Comparison of ENCODE assay signal across 1 cellular context in the genomic region with DNA sequence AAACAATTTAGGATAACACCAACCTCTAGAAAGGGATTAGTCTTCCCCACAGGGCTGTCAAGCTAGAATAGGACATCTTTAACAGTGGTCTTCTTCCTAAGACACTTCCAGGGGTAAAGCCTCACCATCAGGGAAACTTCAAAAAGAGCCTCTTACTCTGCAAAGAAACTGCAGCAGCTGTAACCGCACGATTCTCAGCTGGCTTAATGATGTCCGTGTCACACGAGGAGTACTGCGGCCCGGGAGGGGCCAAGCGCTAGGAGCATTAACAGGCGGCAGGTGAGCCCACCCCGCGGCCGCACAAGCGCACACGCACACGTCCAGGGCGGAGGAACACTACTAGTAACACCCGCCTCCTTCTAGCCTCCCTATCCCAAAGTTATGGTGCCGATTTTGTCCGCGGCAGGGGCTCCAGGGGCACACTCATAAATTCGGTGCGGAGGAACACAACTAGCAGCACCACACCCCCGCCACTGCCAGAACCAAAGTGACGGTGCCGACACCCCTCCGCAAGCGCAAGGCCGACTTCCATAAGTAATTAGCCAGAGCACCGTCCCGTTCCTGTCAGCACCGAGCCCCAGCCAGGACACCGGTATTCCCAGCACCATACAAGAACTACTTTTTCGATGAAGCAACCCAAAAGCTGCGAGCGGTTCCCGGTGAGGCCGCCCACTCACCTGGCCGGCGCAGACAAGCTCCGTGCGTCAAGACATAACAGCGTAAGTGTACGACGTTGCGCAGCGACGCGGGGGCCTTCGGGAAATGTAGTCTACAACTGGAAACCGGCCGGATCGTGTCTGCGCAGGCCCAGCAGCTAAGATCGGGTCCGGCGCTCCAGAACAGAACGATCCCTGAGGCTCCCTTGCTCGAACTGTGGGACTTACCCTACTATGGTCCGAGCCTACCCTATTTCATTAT.
TF ChIP-seq lines count a peak whose summit lies in the region.

A gene (plus strand): TSS at position 813 of the 918 bp plus-strand sequence. CDS start 3,572 bp downstream, outside the sequence.
A gene (minus strand): TSS at position 729 of the 918 bp plus-strand sequence. CDS start 8,116 bp downstream, outside the sequence.

TF ChIP-seq in HepG2, 621 proteins besides CTCF, POLR2A, EP300 and RAD21 (continued from another document and continues in another):
- TF ChIP-seq, protein P1, sequence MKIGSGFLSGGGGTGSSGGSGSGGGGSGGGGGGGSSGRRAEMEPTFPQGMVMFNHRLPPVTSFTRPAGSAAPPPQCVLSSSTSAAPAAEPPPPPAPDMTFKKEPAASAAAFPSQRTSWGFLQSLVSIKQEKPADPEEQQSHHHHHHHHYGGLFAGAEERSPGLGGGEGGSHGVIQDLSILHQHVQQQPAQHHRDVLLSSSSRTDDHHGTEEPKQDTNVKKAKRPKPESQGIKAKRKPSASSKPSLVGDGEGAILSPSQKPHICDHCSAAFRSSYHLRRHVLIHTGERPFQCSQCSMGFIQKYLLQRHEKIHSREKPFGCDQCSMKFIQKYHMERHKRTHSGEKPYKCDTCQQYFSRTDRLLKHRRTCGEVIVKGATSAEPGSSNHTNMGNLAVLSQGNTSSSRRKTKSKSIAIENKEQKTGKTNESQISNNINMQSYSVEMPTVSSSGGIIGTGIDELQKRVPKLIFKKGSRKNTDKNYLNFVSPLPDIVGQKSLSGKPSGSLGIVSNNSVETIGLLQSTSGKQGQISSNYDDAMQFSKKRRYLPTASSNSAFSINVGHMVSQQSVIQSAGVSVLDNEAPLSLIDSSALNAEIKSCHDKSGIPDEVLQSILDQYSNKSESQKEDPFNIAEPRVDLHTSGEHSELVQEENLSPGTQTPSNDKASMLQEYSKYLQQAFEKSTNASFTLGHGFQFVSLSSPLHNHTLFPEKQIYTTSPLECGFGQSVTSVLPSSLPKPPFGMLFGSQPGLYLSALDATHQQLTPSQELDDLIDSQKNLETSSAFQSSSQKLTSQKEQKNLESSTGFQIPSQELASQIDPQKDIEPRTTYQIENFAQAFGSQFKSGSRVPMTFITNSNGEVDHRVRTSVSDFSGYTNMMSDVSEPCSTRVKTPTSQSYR (CRISPR knock-in tag; IDR thresholded peaks at IDR 0.05; ENCODE audit: borderline replicate concordance): no peak
- TF ChIP-seq, protein P2, sequence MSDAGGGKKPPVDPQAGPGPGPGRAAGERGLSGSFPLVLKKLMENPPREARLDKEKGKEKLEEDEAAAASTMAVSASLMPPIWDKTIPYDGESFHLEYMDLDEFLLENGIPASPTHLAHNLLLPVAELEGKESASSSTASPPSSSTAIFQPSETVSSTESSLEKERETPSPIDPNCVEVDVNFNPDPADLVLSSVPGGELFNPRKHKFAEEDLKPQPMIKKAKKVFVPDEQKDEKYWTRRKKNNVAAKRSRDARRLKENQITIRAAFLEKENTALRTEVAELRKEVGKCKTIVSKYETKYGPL (CRISPR knock-in tag; IDR thresholded peaks at IDR 0.05): peak; percentile 29; the same call in 1 of the 2 replicates
- TF ChIP-seq, protein P3, sequence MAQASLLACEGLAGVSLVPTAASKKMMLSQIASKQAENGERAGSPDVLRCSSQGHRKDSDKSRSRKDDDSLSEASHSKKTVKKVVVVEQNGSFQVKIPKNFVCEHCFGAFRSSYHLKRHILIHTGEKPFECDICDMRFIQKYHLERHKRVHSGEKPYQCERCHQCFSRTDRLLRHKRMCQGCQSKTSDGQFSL (CRISPR knock-in tag; IDR thresholded peaks at IDR 0.05): no peak
- TF ChIP-seq GZF1 (CRISPR knock-in tag; IDR thresholded peaks at IDR 0.05) (0 out of 2 replicates have a peak, but pooled peaks have one; percentile 35), ZNF672 (CRISPR knock-in tag; IDR thresholded peaks at IDR 0.05) (no peak), YEATS2 (CRISPR knock-in tag; IDR thresholded peaks at IDR 0.05; ENCODE audit: borderline replicate concordance) (peak; percentile 86; the same call in 1 of the 2 replicates), POLR2AphosphoS2 (IDR thresholded peaks at IDR 0.05; ENCODE audit: low read depth, low read length) (no peak), HOXA5 (CRISPR knock-in tag; IDR thresholded peaks at IDR 0.05) (no peak), NR3C1 (CRISPR knock-in tag; IDR thresholded peaks at IDR 0.05) (no peak), ZNF614 (CRISPR knock-in tag; IDR thresholded peaks at IDR 0.05; ENCODE audit: borderline replicate concordance) (no peak), CBX2 (IDR thresholded peaks at IDR 0.05; ENCODE audit: low read depth, low read length) (no peak), CBX2 (CRISPR knock-in tag; IDR thresholded peaks at IDR 0.05; ENCODE audit: low read depth) (no peak), ZNF644 (CRISPR knock-in tag; IDR thresholded peaks at IDR 0.05; ENCODE audit: low read depth) (no peak), YEATS4 (CRISPR knock-in tag; IDR thresholded peaks at IDR 0.05; ENCODE audit: borderline replicate concordance) (peak; percentile 64; the same call in 1 of the 2 replicates), ASH2L (IDR thresholded peaks at IDR 0.05; ENCODE audit: insufficient read length, low read depth, low read length) (peak; percentile 87), ZNF124 (CRISPR knock-in tag; IDR thresholded peaks at IDR 0.05) (no peak), ZNF136 (CRISPR knock-in tag; IDR thresholded peaks at IDR 0.05; ENCODE audit: low read depth) (no peak), ZNF572 (CRISPR knock-in tag; IDR thresholded peaks at IDR 0.05) (no peak), ZNF678 (CRISPR knock-in tag; IDR thresholded peaks at IDR 0.05) (no peak), ZNF720 (CRISPR knock-in tag; IDR thresholded peaks at IDR 0.05) (no peak)
- TF ChIP-seq, protein P4, sequence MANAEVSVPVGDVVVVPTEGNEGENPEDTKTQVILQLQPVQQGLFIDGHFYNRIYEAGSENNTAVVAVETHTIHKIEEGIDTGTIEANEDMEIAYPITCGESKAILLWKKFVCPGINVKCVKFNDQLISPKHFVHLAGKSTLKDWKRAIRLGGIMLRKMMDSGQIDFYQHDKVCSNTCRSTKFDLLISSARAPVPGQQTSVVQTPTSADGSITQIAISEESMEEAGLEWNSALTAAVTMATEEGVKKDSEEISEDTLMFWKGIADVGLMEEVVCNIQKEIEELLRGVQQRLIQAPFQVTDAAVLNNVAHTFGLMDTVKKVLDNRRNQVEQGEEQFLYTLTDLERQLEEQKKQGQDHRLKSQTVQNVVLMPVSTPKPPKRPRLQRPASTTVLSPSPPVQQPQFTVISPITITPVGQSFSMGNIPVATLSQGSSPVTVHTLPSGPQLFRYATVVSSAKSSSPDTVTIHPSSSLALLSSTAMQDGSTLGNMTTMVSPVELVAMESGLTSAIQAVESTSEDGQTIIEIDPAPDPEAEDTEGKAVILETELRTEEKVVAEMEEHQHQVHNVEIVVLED (CRISPR knock-in tag; IDR thresholded peaks at IDR 0.05; ENCODE audit: borderline replicate concordance): peak; percentile 100
- TF ChIP-seq, protein P5, sequence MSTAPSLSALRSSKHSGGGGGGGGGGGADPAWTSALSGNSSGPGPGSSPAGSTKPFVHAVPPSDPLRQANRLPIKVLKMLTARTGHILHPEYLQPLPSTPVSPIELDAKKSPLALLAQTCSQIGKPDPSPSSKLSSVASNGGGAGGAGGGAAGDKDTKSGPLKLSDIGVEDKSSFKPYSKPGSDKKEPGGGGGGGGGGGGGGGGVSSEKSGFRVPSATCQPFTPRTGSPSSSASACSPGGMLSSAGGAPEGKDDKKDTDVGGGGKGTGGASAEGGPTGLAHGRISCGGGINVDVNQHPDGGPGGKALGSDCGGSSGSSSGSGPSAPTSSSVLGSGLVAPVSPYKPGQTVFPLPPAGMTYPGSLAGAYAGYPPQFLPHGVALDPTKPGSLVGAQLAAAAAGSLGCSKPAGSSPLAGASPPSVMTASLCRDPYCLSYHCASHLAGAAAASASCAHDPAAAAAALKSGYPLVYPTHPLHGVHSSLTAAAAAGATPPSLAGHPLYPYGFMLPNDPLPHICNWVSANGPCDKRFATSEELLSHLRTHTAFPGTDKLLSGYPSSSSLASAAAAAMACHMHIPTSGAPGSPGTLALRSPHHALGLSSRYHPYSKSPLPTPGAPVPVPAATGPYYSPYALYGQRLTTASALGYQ (CRISPR knock-in tag; IDR thresholded peaks at IDR 0.05): no peak
- TF ChIP-seq, protein P6, sequence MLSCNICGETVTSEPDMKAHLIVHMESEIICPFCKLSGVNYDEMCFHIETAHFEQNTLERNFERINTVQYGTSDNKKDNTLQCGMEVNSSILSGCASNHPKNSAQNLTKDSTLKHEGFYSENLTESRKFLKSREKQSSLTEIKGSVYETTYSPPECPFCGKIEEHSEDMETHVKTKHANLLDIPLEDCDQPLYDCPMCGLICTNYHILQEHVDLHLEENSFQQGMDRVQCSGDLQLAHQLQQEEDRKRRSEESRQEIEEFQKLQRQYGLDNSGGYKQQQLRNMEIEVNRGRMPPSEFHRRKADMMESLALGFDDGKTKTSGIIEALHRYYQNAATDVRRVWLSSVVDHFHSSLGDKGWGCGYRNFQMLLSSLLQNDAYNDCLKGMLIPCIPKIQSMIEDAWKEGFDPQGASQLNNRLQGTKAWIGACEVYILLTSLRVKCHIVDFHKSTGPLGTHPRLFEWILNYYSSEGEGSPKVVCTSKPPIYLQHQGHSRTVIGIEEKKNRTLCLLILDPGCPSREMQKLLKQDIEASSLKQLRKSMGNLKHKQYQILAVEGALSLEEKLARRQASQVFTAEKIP (CRISPR knock-in tag; IDR thresholded peaks at IDR 0.05; ENCODE audit: borderline replicate concordance): no peak
- TF ChIP-seq, protein P7, sequence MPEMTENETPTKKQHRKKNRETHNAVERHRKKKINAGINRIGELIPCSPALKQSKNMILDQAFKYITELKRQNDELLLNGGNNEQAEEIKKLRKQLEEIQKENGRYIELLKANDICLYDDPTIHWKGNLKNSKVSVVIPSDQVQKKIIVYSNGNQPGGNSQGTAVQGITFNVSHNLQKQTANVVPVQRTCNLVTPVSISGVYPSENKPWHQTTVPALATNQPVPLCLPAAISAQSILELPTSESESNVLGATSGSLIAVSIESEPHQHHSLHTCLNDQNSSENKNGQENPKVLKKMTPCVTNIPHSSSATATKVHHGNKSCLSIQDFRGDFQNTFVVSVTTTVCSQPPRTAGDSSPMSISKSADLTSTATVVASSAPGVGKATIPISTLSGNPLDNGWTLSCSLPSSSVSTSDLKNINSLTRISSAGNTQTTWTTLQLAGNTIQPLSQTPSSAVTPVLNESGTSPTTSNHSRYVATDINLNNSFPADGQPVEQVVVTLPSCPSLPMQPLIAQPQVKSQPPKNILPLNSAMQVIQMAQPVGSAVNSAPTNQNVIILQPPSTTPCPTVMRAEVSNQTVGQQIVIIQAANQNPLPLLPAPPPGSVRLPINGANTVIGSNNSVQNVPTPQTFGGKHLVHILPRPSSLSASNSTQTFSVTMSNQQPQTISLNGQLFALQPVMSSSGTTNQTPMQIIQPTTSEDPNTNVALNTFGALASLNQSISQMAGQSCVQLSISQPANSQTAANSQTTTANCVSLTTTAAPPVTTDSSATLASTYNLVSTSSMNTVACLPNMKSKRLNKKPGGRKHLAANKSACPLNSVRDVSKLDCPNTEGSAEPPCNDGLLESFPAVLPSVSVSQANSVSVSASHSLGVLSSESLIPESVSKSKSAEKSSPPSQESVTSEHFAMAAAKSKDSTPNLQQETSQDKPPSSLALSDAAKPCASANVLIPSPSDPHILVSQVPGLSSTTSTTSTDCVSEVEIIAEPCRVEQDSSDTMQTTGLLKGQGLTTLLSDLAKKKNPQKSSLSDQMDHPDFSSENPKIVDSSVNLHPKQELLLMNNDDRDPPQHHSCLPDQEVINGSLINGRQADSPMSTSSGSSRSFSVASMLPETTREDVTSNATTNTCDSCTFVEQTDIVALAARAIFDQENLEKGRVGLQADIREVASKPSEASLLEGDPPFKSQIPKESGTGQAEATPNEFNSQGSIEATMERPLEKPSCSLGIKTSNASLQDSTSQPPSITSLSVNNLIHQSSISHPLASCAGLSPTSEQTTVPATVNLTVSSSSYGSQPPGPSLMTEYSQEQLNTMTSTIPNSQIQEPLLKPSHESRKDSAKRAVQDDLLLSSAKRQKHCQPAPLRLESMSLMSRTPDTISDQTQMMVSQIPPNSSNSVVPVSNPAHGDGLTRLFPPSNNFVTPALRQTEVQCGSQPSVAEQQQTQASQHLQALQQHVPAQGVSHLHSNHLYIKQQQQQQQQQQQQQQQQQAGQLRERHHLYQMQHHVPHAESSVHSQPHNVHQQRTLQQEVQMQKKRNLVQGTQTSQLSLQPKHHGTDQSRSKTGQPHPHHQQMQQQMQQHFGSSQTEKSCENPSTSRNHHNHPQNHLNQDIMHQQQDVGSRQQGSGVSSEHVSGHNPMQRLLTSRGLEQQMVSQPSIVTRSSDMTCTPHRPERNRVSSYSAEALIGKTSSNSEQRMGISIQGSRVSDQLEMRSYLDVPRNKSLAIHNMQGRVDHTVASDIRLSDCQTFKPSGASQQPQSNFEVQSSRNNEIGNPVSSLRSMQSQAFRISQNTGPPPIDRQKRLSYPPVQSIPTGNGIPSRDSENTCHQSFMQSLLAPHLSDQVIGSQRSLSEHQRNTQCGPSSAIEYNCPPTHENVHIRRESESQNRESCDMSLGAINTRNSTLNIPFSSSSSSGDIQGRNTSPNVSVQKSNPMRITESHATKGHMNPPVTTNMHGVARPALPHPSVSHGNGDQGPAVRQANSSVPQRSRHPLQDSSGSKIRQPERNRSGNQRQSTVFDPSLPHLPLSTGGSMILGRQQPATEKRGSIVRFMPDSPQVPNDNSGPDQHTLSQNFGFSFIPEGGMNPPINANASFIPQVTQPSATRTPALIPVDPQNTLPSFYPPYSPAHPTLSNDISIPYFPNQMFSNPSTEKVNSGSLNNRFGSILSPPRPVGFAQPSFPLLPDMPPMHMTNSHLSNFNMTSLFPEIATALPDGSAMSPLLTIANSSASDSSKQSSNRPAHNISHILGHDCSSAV (CRISPR knock-in tag; IDR thresholded peaks at IDR 0.05; ENCODE audit: borderline replicate concordance): no peak
- TF ChIP-seq, protein P8, sequence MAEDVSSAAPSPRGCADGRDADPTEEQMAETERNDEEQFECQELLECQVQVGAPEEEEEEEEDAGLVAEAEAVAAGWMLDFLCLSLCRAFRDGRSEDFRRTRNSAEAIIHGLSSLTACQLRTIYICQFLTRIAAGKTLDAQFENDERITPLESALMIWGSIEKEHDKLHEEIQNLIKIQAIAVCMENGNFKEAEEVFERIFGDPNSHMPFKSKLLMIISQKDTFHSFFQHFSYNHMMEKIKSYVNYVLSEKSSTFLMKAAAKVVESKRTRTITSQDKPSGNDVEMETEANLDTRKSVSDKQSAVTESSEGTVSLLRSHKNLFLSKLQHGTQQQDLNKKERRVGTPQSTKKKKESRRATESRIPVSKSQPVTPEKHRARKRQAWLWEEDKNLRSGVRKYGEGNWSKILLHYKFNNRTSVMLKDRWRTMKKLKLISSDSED (CRISPR knock-in tag; IDR thresholded peaks at IDR 0.05): no peak
- TF ChIP-seq, protein P9, sequence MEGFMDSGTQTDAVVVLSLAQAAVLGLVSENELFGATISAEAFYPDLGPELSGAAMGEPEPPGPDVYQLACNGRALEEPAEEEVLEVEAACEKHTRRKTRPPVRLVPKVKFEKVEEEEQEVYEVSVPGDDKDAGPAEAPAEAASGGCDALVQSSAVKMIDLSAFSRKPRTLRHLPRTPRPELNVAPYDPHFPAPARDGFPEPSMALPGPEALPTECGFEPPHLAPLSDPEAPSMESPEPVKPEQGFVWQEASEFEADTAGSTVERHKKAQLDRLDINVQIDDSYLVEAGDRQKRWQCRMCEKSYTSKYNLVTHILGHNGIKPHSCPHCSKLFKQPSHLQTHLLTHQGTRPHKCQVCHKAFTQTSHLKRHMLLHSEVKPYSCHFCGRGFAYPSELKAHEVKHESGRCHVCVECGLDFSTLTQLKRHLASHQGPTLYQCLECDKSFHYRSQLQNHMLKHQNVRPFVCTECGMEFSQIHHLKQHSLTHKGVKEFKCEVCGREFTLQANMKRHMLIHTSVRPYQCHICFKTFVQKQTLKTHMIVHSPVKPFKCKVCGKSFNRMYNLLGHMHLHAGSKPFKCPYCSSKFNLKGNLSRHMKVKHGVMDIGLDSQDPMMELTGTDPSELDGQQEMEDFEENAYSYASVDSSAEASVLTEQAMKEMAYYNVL (CRISPR knock-in tag; IDR thresholded peaks at IDR 0.05; ENCODE audit: borderline replicate concordance): peak; percentile 42; the same call in 1 of the 2 replicates
